26 cellular contexts compared by ENCODE assay signal in genomic region chr10:27730041-27730440, GRCh38. TPM values are rescaled to one million over a fixed set of nuclear protein-coding genes. Genes with fewer than 3 reads are reported as not detected.
"Had no signal": no experiment of that assay in that cellular context is flagged by ENCODE, and none has a peak within 500 bp of the region (broad histone marks: within the 10 kb centered on the region; RNA-seq: fewer than 3 reads in every experiment).

No MANE protein-coding gene starts in this region.

- H3K36me3 ChIP-seq: SJSA1 had no signal

- FAIRE-seq: HTR-8/SVneo, RCC 7860 had no signal

- DNase-seq: KBM-7, MV-4-11, NCI-H1048, NCI-H146, NCI-H1694 treated with DMSO at 0.1 percent for 48 hours, NCI-H1930, NCI-H2081, NCI-H2107, NCI-H2171 treated with DMSO at 0.1 percent for 48 hours, NCI-H345, NCI-H446 treated with DMSO at 0.1 percent for 48 hours, NCI-H510A treated with DMSO at 0.1 percent for 48 hours, NCI-H526, NCI-H82, Right ventricle myocardium superior, RPMI8226, SIG-M5, SK-N-SH, SW 1271, T-cell had no signal

- H3K9ac ChIP-seq: SK-N-SH had no signal

- H3K4me3 ChIP-seq: SJSA1 had no signal

- H3K27ac ChIP-seq: HL-60, SJSA1 had no signal

- H3K27me3 ChIP-seq: SJSA1 had no signal

- H3K9me3 ChIP-seq: SJSA1, SK-N-SH had no signal

- H3K4me1 ChIP-seq: SJSA1 had no signal

RNA-seq across cellular contexts. Expression of gene MKX, which starts 15.6 kb away (rescaled TPM):
- total RNA-seq: MCF 10A, Right ventricle myocardium superior, SJSA1 had no signal
- polyA plus RNA-seq: IgD-negative memory B cell, SK-N-SH had no signal
